ENCODE assay signal across 1 cellular context in the genomic region with DNA sequence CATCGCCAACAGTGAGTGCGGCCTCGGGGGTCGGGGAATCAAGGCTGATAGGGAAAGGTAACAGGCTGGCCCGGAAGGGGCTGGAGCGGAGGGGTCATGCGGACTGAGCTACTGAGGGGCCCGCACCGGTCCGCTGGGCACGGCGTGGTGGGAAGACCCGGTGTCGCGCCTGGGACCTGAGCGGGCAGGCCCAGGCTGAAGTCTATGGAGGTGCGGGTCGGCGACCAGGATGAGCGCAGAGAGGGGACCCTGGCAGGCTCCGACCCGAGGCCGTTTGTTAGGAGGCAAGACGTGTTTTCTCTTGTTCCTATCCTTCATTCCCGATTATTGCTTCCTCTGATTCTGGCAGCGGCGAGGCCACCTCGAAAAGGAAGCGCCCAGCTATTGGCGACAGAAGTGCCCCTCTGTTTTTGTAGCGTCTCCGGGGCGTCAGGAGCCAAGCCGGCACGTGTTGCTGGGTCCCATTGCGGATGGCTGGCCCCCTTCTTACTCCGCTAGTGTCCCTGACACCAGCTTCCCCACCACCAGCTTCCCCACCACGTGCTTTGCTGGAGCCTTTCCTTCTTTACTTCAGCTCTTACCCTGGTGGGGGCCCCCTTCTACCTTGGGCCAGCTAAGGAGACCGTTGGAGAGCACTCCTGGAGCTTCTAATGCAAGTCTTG.
A peak's percentile ranks its signal among the peaks of the same experiment; 100 is the strongest.
TF ChIP-seq lines count a peak whose summit lies in the region.

No MANE protein-coding gene starts in this region.

TF ChIP-seq in K562, 482 proteins besides CTCF, POLR2A, EP300 and RAD21 (continued from another document and continues in another):
- TF ChIP-seq, protein P1, sequence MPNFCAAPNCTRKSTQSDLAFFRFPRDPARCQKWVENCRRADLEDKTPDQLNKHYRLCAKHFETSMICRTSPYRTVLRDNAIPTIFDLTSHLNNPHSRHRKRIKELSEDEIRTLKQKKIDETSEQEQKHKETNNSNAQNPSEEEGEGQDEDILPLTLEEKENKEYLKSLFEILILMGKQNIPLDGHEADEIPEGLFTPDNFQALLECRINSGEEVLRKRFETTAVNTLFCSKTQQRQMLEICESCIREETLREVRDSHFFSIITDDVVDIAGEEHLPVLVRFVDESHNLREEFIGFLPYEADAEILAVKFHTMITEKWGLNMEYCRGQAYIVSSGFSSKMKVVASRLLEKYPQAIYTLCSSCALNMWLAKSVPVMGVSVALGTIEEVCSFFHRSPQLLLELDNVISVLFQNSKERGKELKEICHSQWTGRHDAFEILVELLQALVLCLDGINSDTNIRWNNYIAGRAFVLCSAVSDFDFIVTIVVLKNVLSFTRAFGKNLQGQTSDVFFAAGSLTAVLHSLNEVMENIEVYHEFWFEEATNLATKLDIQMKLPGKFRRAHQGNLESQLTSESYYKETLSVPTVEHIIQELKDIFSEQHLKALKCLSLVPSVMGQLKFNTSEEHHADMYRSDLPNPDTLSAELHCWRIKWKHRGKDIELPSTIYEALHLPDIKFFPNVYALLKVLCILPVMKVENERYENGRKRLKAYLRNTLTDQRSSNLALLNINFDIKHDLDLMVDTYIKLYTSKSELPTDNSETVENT (CRISPR knock-in tag; IDR thresholded peaks at IDR 0.05): no peak
- TF ChIP-seq, protein P2, sequence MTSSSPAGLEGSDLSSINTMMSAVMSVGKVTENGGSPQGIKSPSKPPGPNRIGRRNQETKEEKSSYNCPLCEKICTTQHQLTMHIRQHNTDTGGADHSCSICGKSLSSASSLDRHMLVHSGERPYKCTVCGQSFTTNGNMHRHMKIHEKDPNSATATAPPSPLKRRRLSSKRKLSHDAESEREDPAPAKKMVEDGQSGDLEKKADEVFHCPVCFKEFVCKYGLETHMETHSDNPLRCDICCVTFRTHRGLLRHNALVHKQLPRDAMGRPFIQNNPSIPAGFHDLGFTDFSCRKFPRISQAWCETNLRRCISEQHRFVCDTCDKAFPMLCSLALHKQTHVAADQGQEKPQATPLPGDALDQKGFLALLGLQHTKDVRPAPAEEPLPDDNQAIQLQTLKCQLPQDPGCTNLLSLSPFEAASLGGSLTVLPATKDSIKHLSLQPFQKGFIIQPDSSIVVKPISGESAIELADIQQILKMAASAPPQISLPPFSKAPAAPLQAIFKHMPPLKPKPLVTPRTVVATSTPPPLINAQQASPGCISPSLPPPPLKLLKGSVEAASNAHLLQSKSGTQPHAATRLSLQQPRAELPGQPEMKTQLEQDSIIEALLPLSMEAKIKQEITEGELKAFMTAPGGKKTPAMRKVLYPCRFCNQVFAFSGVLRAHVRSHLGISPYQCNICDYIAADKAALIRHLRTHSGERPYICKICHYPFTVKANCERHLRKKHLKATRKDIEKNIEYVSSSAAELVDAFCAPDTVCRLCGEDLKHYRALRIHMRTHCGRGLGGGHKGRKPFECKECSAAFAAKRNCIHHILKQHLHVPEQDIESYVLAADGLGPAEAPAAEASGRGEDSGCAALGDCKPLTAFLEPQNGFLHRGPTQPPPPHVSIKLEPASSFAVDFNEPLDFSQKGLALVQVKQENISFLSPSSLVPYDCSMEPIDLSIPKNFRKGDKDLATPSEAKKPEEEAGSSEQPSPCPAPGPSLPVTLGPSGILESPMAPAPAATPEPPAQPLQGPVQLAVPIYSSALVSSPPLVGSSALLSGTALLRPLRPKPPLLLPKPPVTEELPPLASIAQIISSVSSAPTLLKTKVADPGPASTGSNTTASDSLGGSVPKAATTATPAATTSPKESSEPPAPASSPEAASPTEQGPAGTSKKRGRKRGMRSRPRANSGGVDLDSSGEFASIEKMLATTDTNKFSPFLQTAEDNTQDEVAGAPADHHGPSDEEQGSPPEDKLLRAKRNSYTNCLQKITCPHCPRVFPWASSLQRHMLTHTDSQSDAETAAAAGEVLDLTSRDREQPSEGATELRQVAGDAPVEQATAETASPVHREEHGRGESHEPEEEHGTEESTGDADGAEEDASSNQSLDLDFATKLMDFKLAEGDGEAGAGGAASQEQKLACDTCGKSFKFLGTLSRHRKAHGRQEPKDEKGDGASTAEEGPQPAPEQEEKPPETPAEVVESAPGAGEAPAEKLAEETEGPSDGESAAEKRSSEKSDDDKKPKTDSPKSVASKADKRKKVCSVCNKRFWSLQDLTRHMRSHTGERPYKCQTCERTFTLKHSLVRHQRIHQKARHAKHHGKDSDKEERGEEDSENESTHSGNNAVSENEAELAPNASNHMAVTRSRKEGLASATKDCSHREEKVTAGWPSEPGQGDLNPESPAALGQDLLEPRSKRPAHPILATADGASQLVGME (CRISPR knock-in tag; IDR thresholded peaks at IDR 0.05): no peak
- TF ChIP-seq, protein P3, sequence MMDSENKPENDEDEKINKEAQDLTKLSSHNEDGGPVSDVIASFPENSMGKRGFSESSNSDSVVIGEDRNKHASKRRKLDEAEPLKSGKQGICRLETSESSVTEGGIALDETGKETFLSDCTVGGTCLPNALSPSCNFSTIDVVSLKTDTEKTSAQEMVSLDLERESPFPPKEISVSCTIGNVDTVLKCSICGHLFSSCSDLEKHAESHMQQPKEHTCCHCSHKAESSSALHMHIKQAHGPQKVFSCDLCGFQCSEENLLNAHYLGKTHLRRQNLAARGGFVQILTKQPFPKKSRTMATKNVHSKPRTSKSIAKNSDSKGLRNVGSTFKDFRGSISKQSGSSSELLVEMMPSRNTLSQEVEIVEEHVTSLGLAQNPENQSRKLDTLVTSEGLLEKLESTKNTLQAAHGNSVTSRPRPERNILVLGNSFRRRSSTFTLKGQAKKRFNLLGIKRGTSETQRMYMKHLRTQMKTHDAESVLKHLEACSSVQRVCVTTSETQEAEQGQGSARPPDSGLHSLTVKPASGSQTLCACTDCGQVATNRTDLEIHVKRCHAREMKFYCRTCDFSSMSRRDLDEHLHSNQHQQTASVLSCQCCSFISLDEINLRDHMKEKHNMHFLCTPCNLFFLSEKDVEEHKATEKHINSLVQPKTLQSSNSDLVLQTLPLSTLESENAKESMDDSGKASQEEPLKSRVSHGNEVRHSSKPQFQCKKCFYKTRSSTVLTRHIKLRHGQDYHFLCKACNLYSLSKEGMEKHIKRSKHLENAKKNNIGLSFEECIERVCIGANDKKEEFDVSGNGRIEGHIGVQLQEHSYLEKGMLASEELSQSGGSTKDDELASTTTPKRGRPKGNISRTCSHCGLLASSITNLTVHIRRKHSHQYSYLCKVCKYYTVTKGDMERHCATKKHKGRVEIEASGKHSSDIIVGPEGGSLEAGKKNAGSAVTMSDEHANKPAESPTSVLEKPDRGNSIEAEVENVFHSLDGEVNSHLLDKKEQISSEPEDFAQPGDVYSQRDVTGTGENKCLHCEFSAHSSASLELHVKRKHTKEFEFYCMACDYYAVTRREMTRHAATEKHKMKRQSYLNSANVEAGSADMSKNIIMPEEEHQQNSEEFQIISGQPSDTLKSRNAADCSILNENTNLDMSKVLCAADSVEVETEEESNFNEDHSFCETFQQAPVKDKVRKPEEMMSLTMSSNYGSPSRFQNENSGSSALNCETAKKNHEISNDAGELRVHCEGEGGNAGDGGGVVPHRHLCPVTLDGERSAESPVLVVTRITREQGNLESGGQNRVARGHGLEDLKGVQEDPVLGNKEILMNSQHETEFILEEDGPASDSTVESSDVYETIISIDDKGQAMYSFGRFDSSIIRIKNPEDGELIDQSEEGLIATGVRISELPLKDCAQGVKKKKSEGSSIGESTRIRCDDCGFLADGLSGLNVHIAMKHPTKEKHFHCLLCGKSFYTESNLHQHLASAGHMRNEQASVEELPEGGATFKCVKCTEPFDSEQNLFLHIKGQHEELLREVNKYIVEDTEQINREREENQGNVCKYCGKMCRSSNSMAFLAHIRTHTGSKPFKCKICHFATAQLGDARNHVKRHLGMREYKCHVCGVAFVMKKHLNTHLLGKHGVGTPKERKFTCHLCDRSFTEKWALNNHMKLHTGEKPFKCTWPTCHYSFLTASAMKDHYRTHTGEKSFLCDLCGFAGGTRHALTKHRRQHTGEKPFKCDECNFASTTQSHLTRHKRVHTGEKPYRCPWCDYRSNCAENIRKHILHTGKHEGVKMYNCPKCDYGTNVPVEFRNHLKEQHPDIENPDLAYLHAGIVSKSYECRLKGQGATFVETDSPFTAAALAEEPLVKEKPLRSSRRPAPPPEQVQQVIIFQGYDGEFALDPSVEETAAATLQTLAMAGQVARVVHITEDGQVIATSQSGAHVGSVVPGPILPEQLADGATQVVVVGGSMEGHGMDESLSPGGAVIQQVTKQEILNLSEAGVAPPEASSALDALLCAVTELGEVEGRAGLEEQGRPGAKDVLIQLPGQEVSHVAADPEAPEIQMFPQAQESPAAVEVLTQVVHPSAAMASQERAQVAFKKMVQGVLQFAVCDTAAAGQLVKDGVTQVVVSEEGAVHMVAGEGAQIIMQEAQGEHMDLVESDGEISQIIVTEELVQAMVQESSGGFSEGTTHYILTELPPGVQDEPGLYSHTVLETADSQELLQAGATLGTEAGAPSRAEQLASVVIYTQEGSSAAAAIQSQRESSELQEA (IDR thresholded peaks at IDR 0.05; ENCODE audit: low read depth): no peak
- TF ChIP-seq MED1 (CRISPR knock-in tag; IDR thresholded peaks at IDR 0.05; ENCODE audit: borderline replicate concordance) (no peak), CBX3 (IDR thresholded peaks at IDR 0.05; ENCODE audit: borderline replicate concordance in 1 of 2, low read length in 2 of 2) (no peak), ZNF133 (CRISPR knock-in tag; IDR thresholded peaks at IDR 0.05) (no peak), GATAD2A (IDR thresholded peaks at IDR 0.05) (no peak), SETDB1 (IDR thresholded peaks at IDR 0.05; ENCODE audit: low read length) (no peak), KHSRP (IDR thresholded peaks at IDR 0.05) (no peak), XRCC3 (IDR thresholded peaks at IDR 0.05) (no peak), TARDBP (IDR thresholded peaks at IDR 0.05) (no peak), FOXK2 (conservative IDR thresholded peaks at IDR 0.05 in 1 of 2, IDR thresholded peaks at IDR 0.05 in 1 of 2; ENCODE audit: low read depth in 2 of 2) (0 out of 4 replicates have a peak, but pooled peaks have one; percentile 8 to 11), POLR2G (IDR thresholded peaks at IDR 0.05; ENCODE audit: low read depth, low read length) (no peak), PHF21A (IDR thresholded peaks at IDR 0.05; ENCODE audit: borderline replicate concordance, low read depth) (no peak), MAFK (IDR thresholded peaks at IDR 0.05; ENCODE audit: low read length) (no peak), L3MBTL2 (IDR thresholded peaks at IDR 0.05) (peak; percentile 74), FOXA1 (IDR thresholded peaks at IDR 0.05; ENCODE audit: borderline replicate concordance) (no peak), PRPF4 (IDR thresholded peaks at IDR 0.05; ENCODE audit: insufficient read depth, low read depth, low read length, poor library complexity, severe bottlenecking) (no peak), FOXA3 (CRISPR knock-in tag; conservative IDR thresholded peaks at IDR 0.05 in 1 of 2, IDR thresholded peaks at IDR 0.05 in 1 of 2) (0 out of 4 replicates have a peak, but pooled peaks of 1 of the 2 experiments have one; percentile 39), HMG20A (CRISPR knock-in tag; conservative IDR thresholded peaks at IDR 0.05) (no peak)
- TF ChIP-seq, protein P4, sequence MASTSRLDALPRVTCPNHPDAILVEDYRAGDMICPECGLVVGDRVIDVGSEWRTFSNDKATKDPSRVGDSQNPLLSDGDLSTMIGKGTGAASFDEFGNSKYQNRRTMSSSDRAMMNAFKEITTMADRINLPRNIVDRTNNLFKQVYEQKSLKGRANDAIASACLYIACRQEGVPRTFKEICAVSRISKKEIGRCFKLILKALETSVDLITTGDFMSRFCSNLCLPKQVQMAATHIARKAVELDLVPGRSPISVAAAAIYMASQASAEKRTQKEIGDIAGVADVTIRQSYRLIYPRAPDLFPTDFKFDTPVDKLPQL (IDR thresholded peaks at IDR 0.05; ENCODE audit: extremely low read depth, insufficient read length): no peak
- TF ChIP-seq, protein P5, sequence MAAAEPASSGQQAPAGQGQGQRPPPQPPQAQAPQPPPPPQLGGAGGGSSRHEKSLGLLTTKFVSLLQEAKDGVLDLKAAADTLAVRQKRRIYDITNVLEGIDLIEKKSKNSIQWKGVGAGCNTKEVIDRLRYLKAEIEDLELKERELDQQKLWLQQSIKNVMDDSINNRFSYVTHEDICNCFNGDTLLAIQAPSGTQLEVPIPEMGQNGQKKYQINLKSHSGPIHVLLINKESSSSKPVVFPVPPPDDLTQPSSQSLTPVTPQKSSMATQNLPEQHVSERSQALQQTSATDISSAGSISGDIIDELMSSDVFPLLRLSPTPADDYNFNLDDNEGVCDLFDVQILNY (CRISPR knock-in tag; IDR thresholded peaks at IDR 0.05): no peak
- TF ChIP-seq, protein P6, sequence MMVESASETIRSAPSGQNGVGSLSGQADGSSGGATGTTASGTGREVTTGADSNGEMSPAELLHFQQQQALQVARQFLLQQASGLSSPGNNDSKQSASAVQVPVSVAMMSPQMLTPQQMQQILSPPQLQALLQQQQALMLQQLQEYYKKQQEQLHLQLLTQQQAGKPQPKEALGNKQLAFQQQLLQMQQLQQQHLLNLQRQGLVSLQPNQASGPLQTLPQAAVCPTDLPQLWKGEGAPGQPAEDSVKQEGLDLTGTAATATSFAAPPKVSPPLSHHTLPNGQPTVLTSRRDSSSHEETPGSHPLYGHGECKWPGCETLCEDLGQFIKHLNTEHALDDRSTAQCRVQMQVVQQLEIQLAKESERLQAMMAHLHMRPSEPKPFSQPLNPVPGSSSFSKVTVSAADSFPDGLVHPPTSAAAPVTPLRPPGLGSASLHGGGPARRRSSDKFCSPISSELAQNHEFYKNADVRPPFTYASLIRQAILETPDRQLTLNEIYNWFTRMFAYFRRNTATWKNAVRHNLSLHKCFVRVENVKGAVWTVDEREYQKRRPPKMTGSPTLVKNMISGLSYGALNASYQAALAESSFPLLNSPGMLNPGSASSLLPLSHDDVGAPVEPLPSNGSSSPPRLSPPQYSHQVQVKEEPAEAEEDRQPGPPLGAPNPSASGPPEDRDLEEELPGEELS (CRISPR knock-in tag; IDR thresholded peaks at IDR 0.05; ENCODE audit: borderline replicate concordance): no peak
- TF ChIP-seq, protein P7, sequence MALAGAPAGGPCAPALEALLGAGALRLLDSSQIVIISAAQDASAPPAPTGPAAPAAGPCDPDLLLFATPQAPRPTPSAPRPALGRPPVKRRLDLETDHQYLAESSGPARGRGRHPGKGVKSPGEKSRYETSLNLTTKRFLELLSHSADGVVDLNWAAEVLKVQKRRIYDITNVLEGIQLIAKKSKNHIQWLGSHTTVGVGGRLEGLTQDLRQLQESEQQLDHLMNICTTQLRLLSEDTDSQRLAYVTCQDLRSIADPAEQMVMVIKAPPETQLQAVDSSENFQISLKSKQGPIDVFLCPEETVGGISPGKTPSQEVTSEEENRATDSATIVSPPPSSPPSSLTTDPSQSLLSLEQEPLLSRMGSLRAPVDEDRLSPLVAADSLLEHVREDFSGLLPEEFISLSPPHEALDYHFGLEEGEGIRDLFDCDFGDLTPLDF (CRISPR knock-in tag; IDR thresholded peaks at IDR 0.05): no peak
- TF ChIP-seq, protein P8, sequence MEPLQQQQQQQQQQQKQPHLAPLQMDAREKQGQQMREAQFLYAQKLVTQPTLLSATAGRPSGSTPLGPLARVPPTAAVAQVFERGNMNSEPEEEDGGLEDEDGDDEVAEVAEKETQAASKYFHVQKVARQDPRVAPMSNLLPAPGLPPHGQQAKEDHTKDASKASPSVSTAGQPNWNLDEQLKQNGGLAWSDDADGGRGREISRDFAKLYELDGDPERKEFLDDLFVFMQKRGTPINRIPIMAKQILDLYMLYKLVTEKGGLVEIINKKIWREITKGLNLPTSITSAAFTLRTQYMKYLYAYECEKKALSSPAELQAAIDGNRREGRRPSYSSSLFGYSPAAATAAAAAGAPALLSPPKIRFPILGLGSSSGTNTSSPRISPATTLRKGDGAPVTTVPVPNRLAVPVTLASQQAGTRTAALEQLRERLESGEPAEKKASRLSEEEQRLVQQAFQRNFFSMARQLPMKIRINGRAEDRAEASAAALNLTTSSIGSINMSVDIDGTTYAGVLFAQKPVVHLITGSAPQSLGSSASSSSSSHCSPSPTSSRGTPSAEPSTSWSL (CRISPR knock-in tag; IDR thresholded peaks at IDR 0.05; ENCODE audit: borderline replicate concordance): no peak
